ENCODE assay signal across 33 cellular contexts in genomic region chrX:153853902-153854267, GRCh38. TPM values are rescaled to one million over a fixed set of nuclear protein-coding genes. Genes with fewer than 3 reads are reported as not detected.
"Had no signal": no experiment of that assay in that cellular context is flagged by ENCODE, and none has a peak within 500 bp of the region (broad histone marks: within the 10 kb centered on the region; RNA-seq: fewer than 3 reads in every experiment).

No MANE protein-coding gene starts in this region.

- H3K4me3 ChIP-seq: body of pancreas, esophagus muscularis mucosa, gastrocnemius medialis had no signal

- H3K9me3 Mint-ChIP-seq: activated CD4-positive, alpha-beta memory T cell treated with anti-CD3 and anti-CD28 coated beads, Interleukin-2, amount 10 ng/mL, durations not matched to agents 7 days and 5 days; activated CD4-positive, alpha-beta T cell treated with anti-CD3 and anti-CD28 coated beads, Interleukin-2, amount 10 ng/mL, durations not matched to agents 7 days and 5 days; activated naive CD4-positive, alpha-beta T cell treated with anti-CD3 and anti-CD28 coated beads, Interleukin-2, amount 10 ng/mL, durations not matched to agents 7 days and 5 days; activated naive CD4-positive, alpha-beta T cell treated with anti-CD3 and anti-CD28 coated beads, Interleukin-2, amount 50 U/mL, for 72 hours; activated T-cell treated with anti-CD3 and anti-CD28 coated beads, Interleukin-2, amount 50 U/mL, for 24 hours; activated T-cell treated with anti-CD3 and anti-CD28 coated beads, Interleukin-2, amount 50 U/mL, for 72 hours; effector memory CD8-positive, alpha-beta T cell; T-cell; T-helper 1 cell treated with Interleukin-12 subunit alpha and Interleukin-12 subunit beta and Interleukin-4 antibody, amounts not matched to agents 30 μg/mL and 1 μg/mL, for 36 hours; T-helper 2 cell treated with Interferon-gamma antibody and Interleukin-4, amounts not matched to agents 5 μg/mL and 100 μg/mL, for 36 hours; WTC11 had no signal

- H3K4me1 ChIP-seq: body of pancreas, esophagus muscularis mucosa, foreskin keratinocyte, gastrocnemius medialis had no signal

- H3K27me3 ChIP-seq: body of pancreas had no signal

- H3K4me3 Mint-ChIP-seq: activated CD4-positive, alpha-beta memory T cell treated with anti-CD3 and anti-CD28 coated beads, Interleukin-2, amount 10 ng/mL, durations not matched to agents 7 days and 5 days; activated CD4-positive, alpha-beta T cell treated with anti-CD3 and anti-CD28 coated beads, Interleukin-2, amount 10 ng/mL, durations not matched to agents 7 days and 5 days; activated naive CD4-positive, alpha-beta T cell treated with anti-CD3 and anti-CD28 coated beads, Interleukin-2, amount 10 ng/mL, durations not matched to agents 7 days and 5 days; activated T-cell treated with anti-CD3 and anti-CD28 coated beads, Interleukin-2, amount 50 U/mL, for 24 hours; activated T-cell treated with anti-CD3 and anti-CD28 coated beads, Interleukin-2, amount 50 U/mL, for 72 hours; effector memory CD8-positive, alpha-beta T cell; T-cell; T-helper 1 cell treated with Interleukin-12 subunit alpha and Interleukin-12 subunit beta and Interleukin-4 antibody, amounts not matched to agents 30 μg/mL and 1 μg/mL, for 36 hours; T-helper 2 cell treated with Interferon-gamma antibody and Interleukin-4, amounts not matched to agents 5 μg/mL and 100 μg/mL, for 36 hours; WTC11 had no signal

- H3K27ac ChIP-seq: body of pancreas, esophagus muscularis mucosa, foreskin keratinocyte, gastrocnemius medialis had no signal

- H3K36me3 Mint-ChIP-seq: activated naive CD4-positive, alpha-beta T cell treated with anti-CD3 and anti-CD28 coated beads, Interleukin-2, amount 10 ng/mL, durations not matched to agents 7 days and 5 days; activated naive CD4-positive, alpha-beta T cell treated with anti-CD3 and anti-CD28 coated beads, Interleukin-2, amount 50 U/mL, for 72 hours; T-cell; WTC11 had no signal

- H3K36me3 ChIP-seq: esophagus muscularis mucosa, gastrocnemius medialis had no signal

- H3K27ac Mint-ChIP-seq: activated CD4-positive, alpha-beta memory T cell treated with anti-CD3 and anti-CD28 coated beads, Interleukin-2, amount 10 ng/mL, durations not matched to agents 7 days and 5 days; activated CD4-positive, alpha-beta T cell treated with anti-CD3 and anti-CD28 coated beads, Interleukin-2, amount 10 ng/mL, durations not matched to agents 7 days and 5 days; activated naive CD4-positive, alpha-beta T cell treated with anti-CD3 and anti-CD28 coated beads, Interleukin-2, amount 10 ng/mL, durations not matched to agents 7 days and 5 days; activated naive CD4-positive, alpha-beta T cell treated with anti-CD3 and anti-CD28 coated beads, Interleukin-2, amount 50 U/mL, for 72 hours; activated T-cell treated with anti-CD3 and anti-CD28 coated beads, Interleukin-2, amount 50 U/mL, for 24 hours; activated T-cell treated with anti-CD3 and anti-CD28 coated beads, Interleukin-2, amount 50 U/mL, for 72 hours; effector memory CD8-positive, alpha-beta T cell; T-cell; T-helper 1 cell treated with Interleukin-12 subunit alpha and Interleukin-12 subunit beta and Interleukin-4 antibody, amounts not matched to agents 30 μg/mL and 1 μg/mL, for 36 hours; T-helper 2 cell treated with Interferon-gamma antibody and Interleukin-4, amounts not matched to agents 5 μg/mL and 100 μg/mL, for 36 hours had no signal

- H3K9me3 ChIP-seq: body of pancreas, esophagus muscularis mucosa, gastrocnemius medialis had no signal

- DNase-seq: activated CD4-positive, alpha-beta memory T cell treated with anti-CD3 and anti-CD28 coated beads, Interleukin-2, amount 10 ng/mL, durations not matched to agents 7 days and 5 days; activated CD4-positive, alpha-beta T cell treated with anti-CD3 and anti-CD28 coated beads for 1 hour; activated CD4-positive, alpha-beta T cell treated with anti-CD3 and anti-CD28 coated beads for 4 hours; activated CD4-positive, alpha-beta T cell treated with anti-CD3 and anti-CD28 coated beads, Interleukin-2, amount 10 ng/mL, durations not matched to agents 7 days and 5 days; activated CD4-positive, alpha-beta T cell treated with anti-CD3 and anti-CD28 coated beads, Interleukin-2, amount 50 U/mL, for 4 hours; activated CD8-positive, alpha-beta memory T cell treated with anti-CD3 and anti-CD28 coated beads, Interleukin-2, amount 50 U/mL, for 48 hours; activated gamma-delta T cell; activated naive CD4-positive, alpha-beta T cell; activated naive CD4-positive, alpha-beta T cell treated with anti-CD3 and anti-CD28 coated beads, Interleukin-2, amount 10 ng/mL, durations not matched to agents 7 days and 5 days; activated T-cell treated with anti-CD3 and anti-CD28 coated beads for 4 hours; activated T-cell treated with anti-CD3 and anti-CD28 coated beads, Interleukin-2, amount 50 U/mL, for 24 hours; activated T-cell treated with anti-CD3 and anti-CD28 coated beads, Interleukin-2, amount 50 U/mL, for 72 hours; amniotic stem cell; anterior cingulate cortex; body of pancreas; caudate nucleus; cortex of kidney; dermis blood vessel endothelial cell; effector CD4-positive, alpha-beta T cell; effector memory CD8-positive, alpha-beta T cell; erythroblast; foreskin keratinocyte; gastrocnemius medialis; SW 1271; T-cell; T1000 had no signal

RNA-seq across cellular contexts. Expression of gene AVPR2, which starts 50.6 kb away (rescaled TPM):
- total RNA-seq: activated CD4-positive, alpha-beta memory T cell treated with anti-CD3 and anti-CD28 coated beads, Interleukin-2, amount 10 ng/mL, durations not matched to agents 7 days and 5 days; activated CD4-positive, alpha-beta T cell treated with anti-CD3 and anti-CD28 coated beads, Interleukin-2, amount 10 ng/mL, durations not matched to agents 7 days and 5 days; activated naive CD4-positive, alpha-beta T cell treated with anti-CD3 and anti-CD28 coated beads, Interleukin-2, amount 50 U/mL, for 72 hours; activated T-cell treated with anti-CD3 and anti-CD28 coated beads, Interleukin-2, amount 50 U/mL, for 72 hours; chondrocyte; foreskin keratinocyte; glomerular endothelial cell; T-cell had no signal
- polyA plus RNA-seq: foreskin keratinocyte had no signal
